In genomic region chr6:140499607-140500006, GRCh38 we compare ENCODE assay signal across 29 cellular contexts.
"Had no signal": no experiment of that assay in that cellular context is flagged by ENCODE, and none has a peak within 500 bp of the region (broad histone marks: within the 10 kb centered on the region; RNA-seq: fewer than 3 reads in every experiment).

No MANE protein-coding gene starts in this region.

- H3K36me3 Mint-ChIP-seq: activated naive CD4-positive, alpha-beta T cell treated with anti-CD3 and anti-CD28 coated beads, Interleukin-2, amount 10 ng/mL, durations not matched to agents 7 days and 5 days; activated naive CD8-positive, alpha-beta T cell treated with anti-CD3 and anti-CD28 coated beads for 36 hours had no signal

- H3K27ac ChIP-seq: brain microvascular endothelial cell, cardiac muscle cell, SJCRH30 had no signal

- H3K4me1 Mint-ChIP-seq: activated CD4-positive, alpha-beta T cell treated with anti-CD3 and anti-CD28 coated beads, Interleukin-2, amount 10 ng/mL, durations not matched to agents 7 days and 5 days; activated naive CD4-positive, alpha-beta T cell treated with anti-CD3 and anti-CD28 coated beads, Interleukin-2, amount 10 ng/mL, durations not matched to agents 7 days and 5 days; activated naive CD8-positive, alpha-beta T cell treated with anti-CD3 and anti-CD28 coated beads for 36 hours had no signal

- DNase-seq: activated CD4-positive, alpha-beta memory T cell treated with anti-CD3 and anti-CD28 coated beads for 36 hours; activated CD4-positive, alpha-beta T cell treated with anti-CD3 and anti-CD28 coated beads, Interleukin-2, amount 10 ng/mL, durations not matched to agents 7 days and 5 days; activated CD4-positive, CD25-positive, alpha-beta regulatory T cell; activated CD8-positive, alpha-beta memory T cell treated with anti-CD3 and anti-CD28 coated beads, Interleukin-2, amount 50 U/mL, for 4 hours; activated gamma-delta T cell treated with Interleukin-2 at 50 U/mL for 16 hours; activated naive CD4-positive, alpha-beta T cell treated with anti-CD3 and anti-CD28 coated beads, Interleukin-2, amount 10 ng/mL, durations not matched to agents 7 days and 5 days; activated naive CD8-positive, alpha-beta T cell treated with anti-CD3 and anti-CD28 coated beads for 36 hours; activated T-cell treated with anti-CD3 and anti-CD28 coated beads, Interleukin-2, amount 50 U/mL, for 72 hours; brain microvascular endothelial cell; MG63; MV-4-11; NCI-H1092 treated with DMSO at 0.1 percent for 48 hours; NCI-H1417 treated with DMSO at 0.1 percent for 48 hours; NCI-H1694; NCI-H2029; NCI-H2107; NCI-H2171 treated with DMSO at 0.1 percent for 48 hours; NCI-H226; NCI-H510A; NCI-H526 treated with DMSO at 0.1 percent for 48 hours; NCI-H82; RPMI8226; SJCRH30; T-helper 2 cell; T1000 had no signal

- H3K27ac Mint-ChIP-seq: activated CD4-positive, alpha-beta memory T cell treated with anti-CD3 and anti-CD28 coated beads for 36 hours; activated CD4-positive, alpha-beta T cell treated with anti-CD3 and anti-CD28 coated beads, Interleukin-2, amount 10 ng/mL, durations not matched to agents 7 days and 5 days; activated naive CD4-positive, alpha-beta T cell treated with anti-CD3 and anti-CD28 coated beads, Interleukin-2, amount 10 ng/mL, durations not matched to agents 7 days and 5 days; activated naive CD8-positive, alpha-beta T cell treated with anti-CD3 and anti-CD28 coated beads for 36 hours; activated T-cell treated with anti-CD3 and anti-CD28 coated beads, Interleukin-2, amount 50 U/mL, for 72 hours; activated T-helper 2 cell treated with anti-CD3 and anti-CD28 coated beads, Interferon-gamma antibody, Interleukin-2, Interleukin-4, amounts not matched to agents 10 μg/mL and 5 μg/mL and 100 μg/mL, durations not matched to agents 14 hours and 24 hours and 36 hours had no signal

- H3K4me3 Mint-ChIP-seq: activated CD4-positive, alpha-beta memory T cell treated with anti-CD3 and anti-CD28 coated beads for 36 hours; activated CD4-positive, alpha-beta T cell treated with anti-CD3 and anti-CD28 coated beads, Interleukin-2, amount 10 ng/mL, durations not matched to agents 7 days and 5 days; activated naive CD4-positive, alpha-beta T cell treated with anti-CD3 and anti-CD28 coated beads, Interleukin-2, amount 10 ng/mL, durations not matched to agents 7 days and 5 days; activated naive CD8-positive, alpha-beta T cell treated with anti-CD3 and anti-CD28 coated beads for 36 hours; activated T-cell treated with anti-CD3 and anti-CD28 coated beads, Interleukin-2, amount 50 U/mL, for 72 hours had no signal

- H3K9me3 ChIP-seq: MG63, SJCRH30 had no signal

- H3K4me1 ChIP-seq: SJCRH30 had no signal

- H3K27me3 Mint-ChIP-seq: activated CD4-positive, alpha-beta T cell treated with anti-CD3 and anti-CD28 coated beads, Interleukin-2, amount 10 ng/mL, durations not matched to agents 7 days and 5 days; activated naive CD4-positive, alpha-beta T cell treated with anti-CD3 and anti-CD28 coated beads, Interleukin-2, amount 10 ng/mL, durations not matched to agents 7 days and 5 days had no signal

- H3K9me3 Mint-ChIP-seq: activated CD4-positive, alpha-beta memory T cell treated with anti-CD3 and anti-CD28 coated beads for 36 hours; activated CD4-positive, alpha-beta T cell treated with anti-CD3 and anti-CD28 coated beads, Interleukin-2, amount 10 ng/mL, durations not matched to agents 7 days and 5 days; activated naive CD8-positive, alpha-beta T cell treated with anti-CD3 and anti-CD28 coated beads for 36 hours had no signal

- H3K4me3 ChIP-seq: cardiac muscle cell, MG63, SJCRH30 had no signal

- ATAC-seq: activated T-cell treated with anti-CD3 and anti-CD28 coated beads, Interleukin-2, amount 50 U/mL, for 72 hours; Panc1; Right ventricle myocardium inferior had no signal

- H3K36me3 ChIP-seq: brain microvascular endothelial cell, cardiac muscle cell, MG63, SJCRH30 had no signal

- H3K27me3 ChIP-seq: brain microvascular endothelial cell, cardiac muscle cell, MG63, SJCRH30 had no signal
